In the genomic region with DNA sequence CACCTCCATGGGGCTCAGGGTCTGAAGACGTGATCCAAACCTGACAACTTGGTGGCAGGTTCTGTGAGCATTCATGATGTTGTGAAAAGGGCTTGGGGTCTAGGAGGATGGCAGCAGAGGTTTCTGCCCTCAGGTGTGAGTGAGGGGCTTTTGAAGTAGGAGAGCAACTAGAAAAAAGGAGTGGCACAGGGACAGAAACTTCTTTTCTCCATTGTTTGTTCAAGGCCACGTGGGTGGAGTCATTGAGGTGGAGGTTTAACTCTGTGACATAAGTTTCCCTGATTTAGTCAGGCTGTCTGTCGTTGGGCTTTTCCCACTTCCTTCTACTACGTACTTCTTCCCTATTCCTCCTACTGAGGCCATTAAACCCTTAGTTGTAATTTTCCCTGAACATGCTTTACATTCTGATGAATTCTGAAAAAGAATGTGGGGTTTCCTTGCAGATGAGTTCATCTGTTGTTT, we compare ENCODE assay signal across 8 cellular contexts. TPM values are rescaled to one million over a fixed set of nuclear protein-coding genes. Genes with fewer than 3 reads are reported as not detected.
DNase-seq lines count a peak whose midpoint lies in the region; ATAC-seq and TF ChIP-seq lines count a peak whose summit lies in the region.

No MANE protein-coding gene starts in this region.

- H3K27ac ChIP-seq in effector memory CD4-positive, alpha-beta T cell (ENCODE audit: insufficient read depth, low read length, poor library complexity, severe bottlenecking) = peak overlapping the region; percentile 94

- H3K36me3 ChIP-seq in effector memory CD4-positive, alpha-beta T cell (ENCODE audit: control insufficient read depth, insufficient read depth, low read length) = peaks cover 6% of the 10 kb centered on the region

- DNase-seq in activated CD4-positive, alpha-beta T cell treated with anti-CD3 and anti-CD28 coated beads for 48 hours = peak; percentile 64
- DNase-seq in activated CD4-positive, alpha-beta T cell treated with anti-CD3 and anti-CD28 coated beads, Interleukin-2, amount 50 U/mL, for 4 hours = no peak
- DNase-seq in SW480 (ENCODE audit: low spot score) = peak; percentile 34
- DNase-seq in effector memory CD4-positive, alpha-beta T cell = no peak
- peak; percentile 46 for DNase-seq in osteocyte (ENCODE audit: extremely low spot score, unreplicated experiment)
- no peak for DNase-seq in 8988T
- DNase-seq in AML-193 (lab: John Stamatoyannopoulos, UW) = no peak

- peaks cover 81% of the 10 kb centered on the region for H3K4me1 ChIP-seq in effector memory CD4-positive, alpha-beta T cell (ENCODE audit: control insufficient read depth, insufficient read depth, low read length, poor library complexity, severe bottlenecking)

- H3K27me3 Mint-ChIP-seq in osteocyte (ENCODE audit: unreplicated experiment) = no peaks in the 10 kb centered on the region

- no peak overlapping the region for H3K4me3 ChIP-seq in effector memory CD4-positive, alpha-beta T cell (ENCODE audit: insufficient read depth, low read depth, low read length, poor library complexity, severe bottlenecking)

- H3K4me3 Mint-ChIP-seq in osteocyte (ENCODE audit: unreplicated experiment) = no peak overlapping the region

- peaks cover 7% of the 10 kb centered on the region for H3K36me3 Mint-ChIP-seq in osteocyte (ENCODE audit: unreplicated experiment)

- H3K4me1 Mint-ChIP-seq in osteocyte (ENCODE audit: unreplicated experiment) = peaks cover 71% of the 10 kb centered on the region

- no peak for TF ChIP-seq CTCF in osteocyte (IDR thresholded peaks at IDR 0.05)

- no peak for ATAC-seq in HG03354 (IDR thresholded peaks at IDR 0.05; ENCODE audit: poor library complexity, severe bottlenecking, unreplicated experiment)

- H3K9me3 Mint-ChIP-seq in osteocyte (ENCODE audit: unreplicated experiment) = no peaks in the 10 kb centered on the region

- no peaks in the 10 kb centered on the region for H3K27me3 ChIP-seq in effector memory CD4-positive, alpha-beta T cell (replicated peaks; ENCODE audit: control insufficient read depth, insufficient read depth, low read length, poor library complexity, severe bottlenecking)

- H3K9me3 ChIP-seq in effector memory CD4-positive, alpha-beta T cell (ENCODE audit: control insufficient read depth, low read length) = no peaks in the 10 kb centered on the region

- H3K27ac Mint-ChIP-seq in osteocyte (ENCODE audit: unreplicated experiment) = peak overlapping the region; percentile 82

RNA-seq across cellular contexts. Expression of gene CFLAR, which starts 13.1 kb away (rescaled TPM):
- total RNA-seq in osteocyte = 45.8 and 48.1 TPM in 2 replicates

RNA-seq across cellular contexts. Expression of gene CASP10, which starts 53.9 kb away (rescaled TPM):
- 0.35 TPM in 1 of 2 replicates, not detected in the other for total RNA-seq in osteocyte

RNA-seq across cellular contexts. Expression of gene NDUFB3, which starts 57.3 kb away (rescaled TPM):
- 69.1 and 74.1 TPM in 2 replicates for total RNA-seq in osteocyte

RNA-seq across cellular contexts. Expression of gene HYCC2, which starts 57.6 kb away (rescaled TPM):
- 16.8 and 18.9 TPM in 2 replicates for total RNA-seq in osteocyte

Comparison
In these comparisons a context has a peak if more than half of its experiments do, and no peak if none do; other contexts are left out.
1. DNase-seq: peak in activated CD4-positive, alpha-beta T cell treated with anti-CD3 and anti-CD28 coated beads for 48 hours (single experiment), SW480 (single experiment) and osteocyte (single experiment); none in activated CD4-positive, alpha-beta T cell treated with anti-CD3 and anti-CD28 coated beads, Interleukin-2, amount 50 U/mL, for 4 hours (0 of 2), effector memory CD4-positive, alpha-beta T cell (0 of 3), 8988T (single experiment) and AML-193 (0 of 2).